Comparison of ENCODE assay signal across 1 cellular context in genomic region chr3:58054652-58055051, GRCh38.
TF ChIP-seq lines count a peak whose summit lies in the region.

No MANE protein-coding gene starts in this region.

TF ChIP-seq in GM23338, 12 proteins besides CTCF, POLR2A, EP300 and RAD21 (continued from another document):
- TF ChIP-seq ZNF462 (CRISPR knock-in tag; IDR thresholded peaks at IDR 0.05) (no peak), EZH2phosphoT487 (IDR thresholded peaks at IDR 0.05; ENCODE audit: unreplicated experiment) (no peak), JUNB (IDR thresholded peaks at IDR 0.05; ENCODE audit: unreplicated experiment) (no peak), NANOG (IDR thresholded peaks at IDR 0.05; ENCODE audit: borderline replicate concordance) (no peak), ZNF331 (CRISPR knock-in tag; IDR thresholded peaks at IDR 0.05; ENCODE audit: low read depth) (no peak), CREB1 (CRISPR knock-in tag; IDR thresholded peaks at IDR 0.05; ENCODE audit: low read depth) (no peak)
- TF ChIP-seq, protein P1, sequence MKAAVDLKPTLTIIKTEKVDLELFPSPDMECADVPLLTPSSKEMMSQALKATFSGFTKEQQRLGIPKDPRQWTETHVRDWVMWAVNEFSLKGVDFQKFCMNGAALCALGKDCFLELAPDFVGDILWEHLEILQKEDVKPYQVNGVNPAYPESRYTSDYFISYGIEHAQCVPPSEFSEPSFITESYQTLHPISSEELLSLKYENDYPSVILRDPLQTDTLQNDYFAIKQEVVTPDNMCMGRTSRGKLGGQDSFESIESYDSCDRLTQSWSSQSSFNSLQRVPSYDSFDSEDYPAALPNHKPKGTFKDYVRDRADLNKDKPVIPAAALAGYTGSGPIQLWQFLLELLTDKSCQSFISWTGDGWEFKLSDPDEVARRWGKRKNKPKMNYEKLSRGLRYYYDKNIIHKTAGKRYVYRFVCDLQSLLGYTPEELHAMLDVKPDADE (IDR thresholded peaks at IDR 0.05), result no peak
